1 cellular context compared by ENCODE assay signal in the genomic region with DNA sequence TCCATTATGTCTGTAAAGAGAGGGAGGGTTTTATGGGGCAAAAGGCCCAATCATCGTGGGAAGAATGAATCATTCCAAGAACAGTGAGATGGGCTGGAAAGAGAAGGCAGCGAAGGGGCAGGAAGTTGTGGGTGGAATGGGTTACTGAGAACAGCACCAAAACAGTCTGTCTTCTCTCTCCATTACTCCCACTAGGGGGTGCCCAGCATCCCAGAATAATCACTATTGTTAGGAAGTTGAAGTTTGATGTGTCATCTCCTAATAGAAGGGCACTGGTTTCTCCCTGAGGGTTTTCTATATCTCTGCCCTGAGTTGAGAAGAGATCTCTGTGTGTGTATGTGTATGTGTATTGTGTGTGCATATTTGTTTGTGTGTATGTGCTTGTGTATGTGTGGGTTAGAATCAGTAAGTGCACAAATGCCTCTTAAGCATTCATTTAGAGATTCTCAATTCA.
TF ChIP-seq lines count a peak whose summit lies in the region.

No MANE protein-coding gene starts in this region.

TF ChIP-seq in GM12878, 131 proteins besides CTCF, POLR2A, EP300 and RAD21 (continued from another document):
- TF ChIP-seq TCF3 (IDR thresholded peaks at IDR 0.05; ENCODE audit: borderline replicate concordance, insufficient read depth, low read depth, low read length): peak; percentile 55; the same call in 1 of the 2 replicates
- no peak for TF ChIP-seq PAX8 (IDR thresholded peaks at IDR 0.05)
- TF ChIP-seq, protein P1, sequence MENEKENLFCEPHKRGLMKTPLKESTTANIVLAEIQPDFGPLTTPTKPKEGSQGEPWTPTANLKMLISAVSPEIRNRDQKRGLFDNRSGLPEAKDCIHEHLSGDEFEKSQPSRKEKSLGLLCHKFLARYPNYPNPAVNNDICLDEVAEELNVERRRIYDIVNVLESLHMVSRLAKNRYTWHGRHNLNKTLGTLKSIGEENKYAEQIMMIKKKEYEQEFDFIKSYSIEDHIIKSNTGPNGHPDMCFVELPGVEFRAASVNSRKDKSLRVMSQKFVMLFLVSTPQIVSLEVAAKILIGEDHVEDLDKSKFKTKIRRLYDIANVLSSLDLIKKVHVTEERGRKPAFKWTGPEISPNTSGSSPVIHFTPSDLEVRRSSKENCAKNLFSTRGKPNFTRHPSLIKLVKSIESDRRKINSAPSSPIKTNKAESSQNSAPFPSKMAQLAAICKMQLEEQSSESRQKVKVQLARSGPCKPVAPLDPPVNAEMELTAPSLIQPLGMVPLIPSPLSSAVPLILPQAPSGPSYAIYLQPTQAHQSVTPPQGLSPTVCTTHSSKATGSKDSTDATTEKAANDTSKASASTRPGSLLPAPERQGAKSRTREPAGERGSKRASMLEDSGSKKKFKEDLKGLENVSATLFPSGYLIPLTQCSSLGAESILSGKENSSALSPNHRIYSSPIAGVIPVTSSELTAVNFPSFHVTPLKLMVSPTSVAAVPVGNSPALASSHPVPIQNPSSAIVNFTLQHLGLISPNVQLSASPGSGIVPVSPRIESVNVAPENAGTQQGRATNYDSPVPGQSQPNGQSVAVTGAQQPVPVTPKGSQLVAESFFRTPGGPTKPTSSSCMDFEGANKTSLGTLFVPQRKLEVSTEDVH (IDR thresholded peaks at IDR 0.05; ENCODE audit: low read depth, partially characterized antibody): no peak
- TF ChIP-seq, protein P2, sequence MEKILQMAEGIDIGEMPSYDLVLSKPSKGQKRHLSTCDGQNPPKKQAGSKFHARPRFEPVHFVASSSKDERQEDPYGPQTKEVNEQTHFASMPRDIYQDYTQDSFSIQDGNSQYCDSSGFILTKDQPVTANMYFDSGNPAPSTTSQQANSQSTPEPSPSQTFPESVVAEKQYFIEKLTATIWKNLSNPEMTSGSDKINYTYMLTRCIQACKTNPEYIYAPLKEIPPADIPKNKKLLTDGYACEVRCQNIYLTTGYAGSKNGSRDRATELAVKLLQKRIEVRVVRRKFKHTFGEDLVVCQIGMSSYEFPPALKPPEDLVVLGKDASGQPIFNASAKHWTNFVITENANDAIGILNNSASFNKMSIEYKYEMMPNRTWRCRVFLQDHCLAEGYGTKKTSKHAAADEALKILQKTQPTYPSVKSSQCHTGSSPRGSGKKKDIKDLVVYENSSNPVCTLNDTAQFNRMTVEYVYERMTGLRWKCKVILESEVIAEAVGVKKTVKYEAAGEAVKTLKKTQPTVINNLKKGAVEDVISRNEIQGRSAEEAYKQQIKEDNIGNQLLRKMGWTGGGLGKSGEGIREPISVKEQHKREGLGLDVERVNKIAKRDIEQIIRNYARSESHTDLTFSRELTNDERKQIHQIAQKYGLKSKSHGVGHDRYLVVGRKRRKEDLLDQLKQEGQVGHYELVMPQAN (conservative IDR thresholded peaks at IDR 0.05): no peak
- no peak for TF ChIP-seq ZNF24 (IDR thresholded peaks at IDR 0.05)
- TF ChIP-seq SREBF1 (IDR thresholded peaks at IDR 0.05; ENCODE audit: low read length): no peak
- peak; percentile 84 for TF ChIP-seq RUNX3 (IDR thresholded peaks at IDR 0.05; ENCODE audit: low read length)
- TF ChIP-seq LARP7 (IDR thresholded peaks at IDR 0.05): no peak
- TF ChIP-seq HDAC6 (IDR thresholded peaks at IDR 0.05; ENCODE audit: unreplicated experiment): no peak
- no peak for TF ChIP-seq MYC (IDR thresholded peaks at IDR 0.05; ENCODE audit: insufficient read depth, insufficient read length, insufficient replicate concordance, low read length, severe bottlenecking)
- no peak for TF ChIP-seq TBL1XR1 (IDR thresholded peaks at IDR 0.05; ENCODE audit: low read depth, low read length)
- TF ChIP-seq, protein P3, sequence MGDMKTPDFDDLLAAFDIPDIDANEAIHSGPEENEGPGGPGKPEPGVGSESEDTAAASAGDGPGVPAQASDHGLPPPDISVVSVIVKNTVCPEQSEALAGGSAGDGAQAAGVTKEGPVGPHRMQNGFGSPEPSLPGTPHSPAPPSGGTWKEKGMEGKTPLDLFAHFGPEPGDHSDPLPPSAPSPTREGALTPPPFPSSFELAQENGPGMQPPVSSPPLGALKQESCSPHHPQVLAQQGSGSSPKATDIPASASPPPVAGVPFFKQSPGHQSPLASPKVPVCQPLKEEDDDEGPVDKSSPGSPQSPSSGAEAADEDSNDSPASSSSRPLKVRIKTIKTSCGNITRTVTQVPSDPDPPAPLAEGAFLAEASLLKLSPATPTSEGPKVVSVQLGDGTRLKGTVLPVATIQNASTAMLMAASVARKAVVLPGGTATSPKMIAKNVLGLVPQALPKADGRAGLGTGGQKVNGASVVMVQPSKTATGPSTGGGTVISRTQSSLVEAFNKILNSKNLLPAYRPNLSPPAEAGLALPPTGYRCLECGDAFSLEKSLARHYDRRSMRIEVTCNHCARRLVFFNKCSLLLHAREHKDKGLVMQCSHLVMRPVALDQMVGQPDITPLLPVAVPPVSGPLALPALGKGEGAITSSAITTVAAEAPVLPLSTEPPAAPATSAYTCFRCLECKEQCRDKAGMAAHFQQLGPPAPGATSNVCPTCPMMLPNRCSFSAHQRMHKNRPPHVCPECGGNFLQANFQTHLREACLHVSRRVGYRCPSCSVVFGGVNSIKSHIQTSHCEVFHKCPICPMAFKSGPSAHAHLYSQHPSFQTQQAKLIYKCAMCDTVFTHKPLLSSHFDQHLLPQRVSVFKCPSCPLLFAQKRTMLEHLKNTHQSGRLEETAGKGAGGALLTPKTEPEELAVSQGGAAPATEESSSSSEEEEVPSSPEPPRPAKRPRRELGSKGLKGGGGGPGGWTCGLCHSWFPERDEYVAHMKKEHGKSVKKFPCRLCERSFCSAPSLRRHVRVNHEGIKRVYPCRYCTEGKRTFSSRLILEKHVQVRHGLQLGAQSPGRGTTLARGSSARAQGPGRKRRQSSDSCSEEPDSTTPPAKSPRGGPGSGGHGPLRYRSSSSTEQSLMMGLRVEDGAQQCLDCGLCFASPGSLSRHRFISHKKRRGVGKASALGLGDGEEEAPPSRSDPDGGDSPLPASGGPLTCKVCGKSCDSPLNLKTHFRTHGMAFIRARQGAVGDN (IDR thresholded peaks at IDR 0.05): no peak
- TF ChIP-seq, protein P4, sequence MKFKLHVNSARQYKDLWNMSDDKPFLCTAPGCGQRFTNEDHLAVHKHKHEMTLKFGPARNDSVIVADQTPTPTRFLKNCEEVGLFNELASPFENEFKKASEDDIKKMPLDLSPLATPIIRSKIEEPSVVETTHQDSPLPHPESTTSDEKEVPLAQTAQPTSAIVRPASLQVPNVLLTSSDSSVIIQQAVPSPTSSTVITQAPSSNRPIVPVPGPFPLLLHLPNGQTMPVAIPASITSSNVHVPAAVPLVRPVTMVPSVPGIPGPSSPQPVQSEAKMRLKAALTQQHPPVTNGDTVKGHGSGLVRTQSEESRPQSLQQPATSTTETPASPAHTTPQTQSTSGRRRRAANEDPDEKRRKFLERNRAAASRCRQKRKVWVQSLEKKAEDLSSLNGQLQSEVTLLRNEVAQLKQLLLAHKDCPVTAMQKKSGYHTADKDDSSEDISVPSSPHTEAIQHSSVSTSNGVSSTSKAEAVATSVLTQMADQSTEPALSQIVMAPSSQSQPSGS (IDR thresholded peaks at IDR 0.05; ENCODE audit: low read length): peak; percentile 78
- TF ChIP-seq EGR1 (IDR thresholded peaks at IDR 0.05; ENCODE audit: borderline replicate concordance in 1 of 2, low read depth in 2 of 2, low read length in 2 of 2): 0 out of 3 replicates have a peak, but pooled peaks of 1 of the 2 experiments have one; percentile 39
- no peak for TF ChIP-seq BMI1 (IDR thresholded peaks at IDR 0.05; ENCODE audit: borderline replicate concordance)
- no peak for TF ChIP-seq FOS (IDR thresholded peaks at IDR 0.05; ENCODE audit: borderline replicate concordance, extremely low read depth, insufficient read length)
- no peak for TF ChIP-seq ZNF207 (IDR thresholded peaks at IDR 0.05; ENCODE audit: borderline replicate concordance)
- TF ChIP-seq SREBF2 (IDR thresholded peaks at IDR 0.05; ENCODE audit: low read length): no peak
- TF ChIP-seq, protein P5, sequence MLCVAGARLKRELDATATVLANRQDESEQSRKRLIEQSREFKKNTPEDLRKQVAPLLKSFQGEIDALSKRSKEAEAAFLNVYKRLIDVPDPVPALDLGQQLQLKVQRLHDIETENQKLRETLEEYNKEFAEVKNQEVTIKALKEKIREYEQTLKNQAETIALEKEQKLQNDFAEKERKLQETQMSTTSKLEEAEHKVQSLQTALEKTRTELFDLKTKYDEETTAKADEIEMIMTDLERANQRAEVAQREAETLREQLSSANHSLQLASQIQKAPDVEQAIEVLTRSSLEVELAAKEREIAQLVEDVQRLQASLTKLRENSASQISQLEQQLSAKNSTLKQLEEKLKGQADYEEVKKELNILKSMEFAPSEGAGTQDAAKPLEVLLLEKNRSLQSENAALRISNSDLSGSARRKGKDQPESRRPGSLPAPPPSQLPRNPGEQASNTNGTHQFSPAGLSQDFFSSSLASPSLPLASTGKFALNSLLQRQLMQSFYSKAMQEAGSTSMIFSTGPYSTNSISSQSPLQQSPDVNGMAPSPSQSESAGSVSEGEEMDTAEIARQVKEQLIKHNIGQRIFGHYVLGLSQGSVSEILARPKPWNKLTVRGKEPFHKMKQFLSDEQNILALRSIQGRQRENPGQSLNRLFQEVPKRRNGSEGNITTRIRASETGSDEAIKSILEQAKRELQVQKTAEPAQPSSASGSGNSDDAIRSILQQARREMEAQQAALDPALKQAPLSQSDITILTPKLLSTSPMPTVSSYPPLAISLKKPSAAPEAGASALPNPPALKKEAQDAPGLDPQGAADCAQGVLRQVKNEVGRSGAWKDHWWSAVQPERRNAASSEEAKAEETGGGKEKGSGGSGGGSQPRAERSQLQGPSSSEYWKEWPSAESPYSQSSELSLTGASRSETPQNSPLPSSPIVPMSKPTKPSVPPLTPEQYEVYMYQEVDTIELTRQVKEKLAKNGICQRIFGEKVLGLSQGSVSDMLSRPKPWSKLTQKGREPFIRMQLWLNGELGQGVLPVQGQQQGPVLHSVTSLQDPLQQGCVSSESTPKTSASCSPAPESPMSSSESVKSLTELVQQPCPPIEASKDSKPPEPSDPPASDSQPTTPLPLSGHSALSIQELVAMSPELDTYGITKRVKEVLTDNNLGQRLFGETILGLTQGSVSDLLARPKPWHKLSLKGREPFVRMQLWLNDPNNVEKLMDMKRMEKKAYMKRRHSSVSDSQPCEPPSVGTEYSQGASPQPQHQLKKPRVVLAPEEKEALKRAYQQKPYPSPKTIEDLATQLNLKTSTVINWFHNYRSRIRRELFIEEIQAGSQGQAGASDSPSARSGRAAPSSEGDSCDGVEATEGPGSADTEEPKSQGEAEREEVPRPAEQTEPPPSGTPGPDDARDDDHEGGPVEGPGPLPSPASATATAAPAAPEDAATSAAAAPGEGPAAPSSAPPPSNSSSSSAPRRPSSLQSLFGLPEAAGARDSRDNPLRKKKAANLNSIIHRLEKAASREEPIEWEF (IDR thresholded peaks at IDR 0.05; ENCODE audit: insufficient replicate concordance, low read depth, low read length): no peak
- TF ChIP-seq NR2C2 (IDR thresholded peaks at IDR 0.05; ENCODE audit: borderline replicate concordance, control insufficient read depth, insufficient read length, low read depth): no peak
- TF ChIP-seq PML (IDR thresholded peaks at IDR 0.05; ENCODE audit: low read length): no peak
- TF ChIP-seq CBX5 (IDR thresholded peaks at IDR 0.05; ENCODE audit: low read depth): peak; percentile 66; the same call in 1 of the 2 replicates
- TF ChIP-seq POLR2AphosphoS5 (IDR thresholded peaks at IDR 0.05; ENCODE audit: low read length): no peak
- TF ChIP-seq ETV6 (conservative IDR thresholded peaks at IDR 0.05 in 1 of 2, IDR thresholded peaks at IDR 0.05 in 1 of 2; ENCODE audit: borderline replicate concordance in 1 of 2, low read depth in 1 of 2): no peak
- TF ChIP-seq ATF7 (IDR thresholded peaks at IDR 0.05; ENCODE audit: low read depth): no peak
- TF ChIP-seq, protein P6, sequence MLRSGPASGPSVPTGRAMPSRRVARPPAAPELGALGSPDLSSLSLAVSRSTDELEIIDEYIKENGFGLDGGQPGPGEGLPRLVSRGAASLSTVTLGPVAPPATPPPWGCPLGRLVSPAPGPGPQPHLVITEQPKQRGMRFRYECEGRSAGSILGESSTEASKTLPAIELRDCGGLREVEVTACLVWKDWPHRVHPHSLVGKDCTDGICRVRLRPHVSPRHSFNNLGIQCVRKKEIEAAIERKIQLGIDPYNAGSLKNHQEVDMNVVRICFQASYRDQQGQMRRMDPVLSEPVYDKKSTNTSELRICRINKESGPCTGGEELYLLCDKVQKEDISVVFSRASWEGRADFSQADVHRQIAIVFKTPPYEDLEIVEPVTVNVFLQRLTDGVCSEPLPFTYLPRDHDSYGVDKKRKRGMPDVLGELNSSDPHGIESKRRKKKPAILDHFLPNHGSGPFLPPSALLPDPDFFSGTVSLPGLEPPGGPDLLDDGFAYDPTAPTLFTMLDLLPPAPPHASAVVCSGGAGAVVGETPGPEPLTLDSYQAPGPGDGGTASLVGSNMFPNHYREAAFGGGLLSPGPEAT (IDR thresholded peaks at IDR 0.05; ENCODE audit: low read depth): no peak
- no peak for TF ChIP-seq KDM1A (IDR thresholded peaks at IDR 0.05; ENCODE audit: borderline replicate concordance)
